In genomic region chr17:34930283-34930682, GRCh38 we compare ENCODE assay signal across 26 cellular contexts.
"Had no signal": no experiment of that assay in that cellular context is flagged by ENCODE, and none has a peak within 500 bp of the region (broad histone marks: within the 10 kb centered on the region; RNA-seq: fewer than 3 reads in every experiment).

No MANE protein-coding gene starts in this region.

- H3K36me3 Mint-ChIP-seq: activated naive CD8-positive, alpha-beta T cell treated with anti-CD3 and anti-CD28 coated beads for 36 hours had no signal

- H3K4me3 Mint-ChIP-seq: activated CD4-positive, alpha-beta T cell treated with anti-CD3 and anti-CD28 coated beads for 36 hours; activated naive CD4-positive, alpha-beta T cell treated with anti-CD3 and anti-CD28 coated beads for 36 hours; activated naive CD8-positive, alpha-beta T cell treated with anti-CD3 and anti-CD28 coated beads for 36 hours; naive thymus-derived CD4-positive, alpha-beta T cell had no signal

- DNase-seq: activated CD4-positive, alpha-beta T cell treated with anti-CD3 and anti-CD28 coated beads for 36 hours; activated CD4-positive, alpha-beta T cell treated with anti-CD3 and anti-CD28 coated beads, Interleukin-2, amount 50 U/mL, for 4 hours; activated CD4-positive, CD25-positive, alpha-beta regulatory T cell; activated CD8-positive, alpha-beta memory T cell treated with anti-CD3 and anti-CD28 coated beads for 24 hours; activated effector memory CD4-positive, alpha-beta T cell treated with Interleukin-2 at 50 U/mL for 16 hours; activated naive CD4-positive, alpha-beta T cell treated with anti-CD3 and anti-CD28 coated beads for 36 hours; activated naive CD8-positive, alpha-beta T cell treated with anti-CD3 and anti-CD28 coated beads for 36 hours; adrenal gland; aorta; body of pancreas; cerebellar nuclear complex; colonic mucosa; effector CD8-positive, alpha-beta T cell; esophagus squamous epithelium; foreskin melanocyte; heart right ventricle; midbrain; naive thymus-derived CD4-positive, alpha-beta T cell; nucleus accumbens; pancreas; psoas muscle; stimulated activated CD4-positive, alpha-beta T cell treated with anti-CD3 and anti-CD28 coated beads, Interleukin-15, amount 100 ng/mL, for 24 hours; stimulated activated CD4-positive, alpha-beta T cell treated with anti-CD3 and anti-CD28 coated beads, Interleukin-2, amount 100 ng/mL, for 24 hours; stimulated activated naive CD4-positive, alpha-beta T cell; T1000; tibial artery had no signal

- H3K4me1 Mint-ChIP-seq: activated CD4-positive, alpha-beta T cell treated with anti-CD3 and anti-CD28 coated beads for 36 hours; activated naive CD8-positive, alpha-beta T cell treated with anti-CD3 and anti-CD28 coated beads for 36 hours; naive thymus-derived CD4-positive, alpha-beta T cell had no signal

- H3K27me3 Mint-ChIP-seq: activated naive CD8-positive, alpha-beta T cell treated with anti-CD3 and anti-CD28 coated beads for 36 hours had no signal

- ATAC-seq: activated CD4-positive, alpha-beta T cell treated with anti-CD3 and anti-CD28 coated beads for 36 hours; body of pancreas; heart right ventricle; naive thymus-derived CD4-positive, alpha-beta T cell; pancreas; psoas muscle had no signal

- H3K27ac Mint-ChIP-seq: activated CD4-positive, alpha-beta T cell treated with anti-CD3 and anti-CD28 coated beads for 36 hours; activated naive CD4-positive, alpha-beta T cell treated with anti-CD3 and anti-CD28 coated beads for 36 hours; activated naive CD8-positive, alpha-beta T cell treated with anti-CD3 and anti-CD28 coated beads for 36 hours; naive thymus-derived CD4-positive, alpha-beta T cell had no signal

- H3K9me3 Mint-ChIP-seq: activated naive CD4-positive, alpha-beta T cell treated with anti-CD3 and anti-CD28 coated beads for 36 hours; activated naive CD8-positive, alpha-beta T cell treated with anti-CD3 and anti-CD28 coated beads for 36 hours; naive thymus-derived CD4-positive, alpha-beta T cell had no signal
